ENCODE assay signal across 8 cellular contexts in the genomic region with DNA sequence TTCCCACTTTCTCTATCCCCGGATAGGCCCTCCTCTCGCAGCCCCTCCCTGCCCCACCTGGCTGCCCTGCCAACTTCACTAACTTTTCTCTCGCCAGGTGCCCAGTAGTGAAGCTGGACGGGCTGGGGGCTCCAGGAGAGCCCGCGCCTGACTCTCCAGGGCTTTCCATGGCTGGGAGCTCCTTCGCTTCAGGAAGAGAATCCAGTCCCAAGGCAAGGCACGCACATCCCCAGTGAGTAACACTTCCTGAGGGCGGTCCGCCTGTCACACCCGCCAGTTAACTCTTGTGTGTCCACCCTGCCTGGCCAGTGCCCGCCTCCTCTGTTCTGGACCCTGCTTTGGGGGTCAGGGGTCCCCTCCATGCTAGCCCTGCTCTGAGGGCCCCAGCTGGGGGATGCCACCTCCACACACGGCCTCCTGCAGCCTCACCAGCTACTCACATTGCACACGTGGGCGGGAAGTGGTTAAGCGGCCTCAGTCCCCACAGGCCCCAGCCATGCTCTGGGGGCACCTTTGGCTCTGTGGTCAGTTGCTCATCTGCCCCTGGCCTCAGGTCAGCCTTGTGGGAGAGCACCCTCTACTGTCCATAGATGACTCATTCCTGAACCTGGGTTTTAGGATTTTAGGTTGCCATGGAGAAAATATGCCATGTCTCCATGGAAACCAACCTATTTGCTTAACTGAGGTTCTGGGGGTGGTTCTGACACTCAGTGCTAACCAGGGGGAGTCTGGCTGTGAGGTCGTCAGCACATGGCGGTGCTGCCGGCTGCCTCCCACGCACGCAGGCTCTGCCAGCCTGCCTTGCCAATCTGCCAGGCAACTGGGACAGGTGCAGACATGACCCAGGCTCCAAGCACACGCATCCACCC. TPM values are rescaled to one million over a fixed set of nuclear protein-coding genes. Genes with fewer than 3 reads are reported as not detected.
A peak's percentile ranks its signal among the peaks of the same experiment; 100 is the strongest.
DNase-seq lines count a peak whose midpoint lies in the region; ATAC-seq and TF ChIP-seq lines count a peak whose summit lies in the region.

Gene RIN1, minus strand, starts transcription at position 201 of the 869 bp plus-strand sequence. Its CDS starts 32 bp downstream, at position 169.

- H3K4me1 ChIP-seq in esophagus muscularis mucosa: peaks cover 21 to 32% (median 29%) of the 10 kb centered on the region in 4 donors

- no peaks in the 10 kb centered on the region for H3K27me3 Mint-ChIP-seq in stimulated activated naive CD8-positive, alpha-beta T cell treated with anti-CD3 and anti-CD28 coated beads, Interleukin-15, amount 100 ng/mL, for 72 hours

- peak in 2 of 3 experiments; percentile 34 to 43 for TF ChIP-seq CTCF in esophagus muscularis mucosa (IDR thresholded peaks at IDR 0.05)

- WGBS in esophagus muscularis mucosa: 5% methylated on average over 16 of the region's 22 CpGs

- peak within 1 kb of the TSS; percentile 58 to 66 (median 64) for H3K4me3 ChIP-seq in esophagus muscularis mucosa

- peak; percentile 38 for ATAC-seq in HG02610 (IDR thresholded peaks at IDR 0.05; ENCODE audit: unreplicated experiment)
- peak; percentile 92 for ATAC-seq in stimulated activated naive CD8-positive, alpha-beta T cell treated with anti-CD3 and anti-CD28 coated beads, Interleukin-15, amount 100 ng/mL, for 72 hours

- H3K27ac Mint-ChIP-seq in stimulated activated naive CD8-positive, alpha-beta T cell treated with anti-CD3 and anti-CD28 coated beads, Interleukin-15, amount 100 ng/mL, for 72 hours: peak within 1 kb of the TSS; percentile 91

- TF ChIP-seq POLR2A in esophagus muscularis mucosa (IDR thresholded peaks at IDR 0.05; ENCODE audit: low read depth): no peak

- DNase-seq in SIG-M5 treated with dmso at 0.1 percent for 504 hours (lab: John Stamatoyannopoulos, UW; ENCODE audit: unreplicated experiment) (peak; percentile 41), SIG-M5 (lab: John Stamatoyannopoulos, UW) (no peak), NCI-H2171 (lab: John Stamatoyannopoulos, UW) (peak; percentile 92), esophagus muscularis mucosa (ENCODE audit: extremely low spot score) (no peak), mucosa of gallbladder (ENCODE audit: low spot score) (peak; percentile 60)
- peak; percentile 51 to 66 (median 60) for DNase-seq in activated CD8-positive, alpha-beta memory T cell treated with anti-CD3 and anti-CD28 coated beads for 48 hours (ENCODE audit: low read depth in 2 of 3, low spot score in 2 of 3)
- DNase-seq in stimulated activated naive CD8-positive, alpha-beta T cell treated with anti-CD3 and anti-CD28 coated beads, Interleukin-15, amount 100 ng/mL, for 72 hours: peak; percentile 78 to 92

- no peak for TF ChIP-seq EP300 in esophagus muscularis mucosa (IDR thresholded peaks at IDR 0.05)

- peaks cover 27 to 76% (median 71%) of the 10 kb centered on the region in 4 donors for H3K36me3 ChIP-seq in esophagus muscularis mucosa

- intact Hi-C loops in esophagus muscularis mucosa (cut with DNase I): no loop called here

- peak within 1 kb of the TSS; percentile 59 to 77 (median 64) for H3K27ac ChIP-seq in esophagus muscularis mucosa (replicated peaks in 1 of 4)

- no peaks in the 10 kb centered on the region for H3K9me3 Mint-ChIP-seq in stimulated activated naive CD8-positive, alpha-beta T cell treated with anti-CD3 and anti-CD28 coated beads, Interleukin-15, amount 100 ng/mL, for 72 hours

- H3K4me1 Mint-ChIP-seq in stimulated activated naive CD8-positive, alpha-beta T cell treated with anti-CD3 and anti-CD28 coated beads, Interleukin-15, amount 100 ng/mL, for 72 hours: peaks cover 45% of the 10 kb centered on the region

- no peaks in the 10 kb centered on the region for H3K9me3 ChIP-seq in esophagus muscularis mucosa

- peak within 1 kb of the TSS; percentile 69 to 87 for H3K4me3 Mint-ChIP-seq in stimulated activated naive CD8-positive, alpha-beta T cell treated with anti-CD3 and anti-CD28 coated beads, Interleukin-15, amount 100 ng/mL, for 72 hours

- H3K27me3 ChIP-seq in esophagus muscularis mucosa: no peaks in the 10 kb centered on the region

RNA-seq across cellular contexts. Expression of gene RIN1, which starts in this region (rescaled TPM):
- total RNA-seq in esophagus muscularis mucosa: 1 to 10 TPM; 3.1 to 6.6 (median 4.5) TPM
- 16.0 TPM for total RNA-seq in mucosa of gallbladder

Comparison
In these comparisons a context has a peak if more than half of its experiments do, and no peak if none do; other contexts are left out.
1. DNase-seq: peak in SIG-M5 treated with dmso at 0.1 percent for 504 hours (single experiment), NCI-H2171 (single experiment), activated CD8-positive, alpha-beta memory T cell treated with anti-CD3 and anti-CD28 coated beads for 48 hours (3 of 3), mucosa of gallbladder (single experiment) and stimulated activated naive CD8-positive, alpha-beta T cell treated with anti-CD3 and anti-CD28 coated beads, Interleukin-15, amount 100 ng/mL, for 72 hours (2 of 2); none in SIG-M5 (single experiment) and esophagus muscularis mucosa (single experiment).